ENCODE assay signal across 8 cellular contexts in genomic region chr3:196207833-196208607, GRCh38. TPM values are rescaled to one million over a fixed set of nuclear protein-coding genes. Genes with fewer than 3 reads are reported as not detected.
A peak's percentile ranks its signal among the peaks of the same experiment; 100 is the strongest.
DNase-seq lines count a peak whose midpoint lies in the region; ATAC-seq and TF ChIP-seq lines count a peak whose summit lies in the region.

No MANE protein-coding gene starts in this region.

- H3K9me3 ChIP-seq in DND-41 (ENCODE audit: insufficient read depth, low read length, severe bottlenecking) (no peaks in the 10 kb centered on the region), gastrocnemius medialis (no peaks in the 10 kb centered on the region)

- H3K9me3 Mint-ChIP-seq in glutamatergic neuron (ENCODE audit: unreplicated experiment), result peaks cover 5% of the 10 kb centered on the region

- no peak overlapping the region for H2AFZ ChIP-seq in DND-41 (ENCODE audit: low read depth, low read length)

- TF ChIP-seq CTCF in DND-41 (IDR thresholded peaks at IDR 0.05; ENCODE audit: borderline replicate concordance, extremely low read depth, low read length, poor library complexity, severe bottlenecking), result no peak
- TF ChIP-seq CTCF in glutamatergic neuron (IDR thresholded peaks at IDR 0.05; ENCODE audit: partially characterized antibody, unreplicated experiment), result no peak
- TF ChIP-seq CTCF in gastrocnemius medialis (IDR thresholded peaks at IDR 0.05 in 4 of 5, conservative IDR thresholded peaks at IDR 0.05 in 1 of 5), result no peak

- H3K27me3 ChIP-seq in DND-41 (ENCODE audit: insufficient read depth, low read length, poor library complexity) (no peaks in the 10 kb centered on the region), gastrocnemius medialis (peaks cover 5 to 17% (median 14%) of the 10 kb centered on the region in 3 donors)

- peaks cover 13% of the 10 kb centered on the region for H3K27me3 Mint-ChIP-seq in glutamatergic neuron (ENCODE audit: unreplicated experiment)

- no peak for TF ChIP-seq POLR2A in gastrocnemius medialis (IDR thresholded peaks at IDR 0.05)

- H3K36me3 ChIP-seq in DND-41 (ENCODE audit: insufficient read depth, low read length) (no peaks in the 10 kb centered on the region), gastrocnemius medialis (no peaks in the 10 kb centered on the region)

- ATAC-seq in DND-41 (ENCODE audit: insufficient read depth, low read depth), result 0 out of 3 replicates have a peak, but pooled peaks have one; percentile 42
- peak in 1 of 2 donors; percentile 40 for ATAC-seq in gastrocnemius medialis
- no peak for ATAC-seq in GM21423 (IDR thresholded peaks at IDR 0.05; ENCODE audit: unreplicated experiment)
- ATAC-seq in HG03196 (IDR thresholded peaks at IDR 0.05; ENCODE audit: unreplicated experiment), result no peak

- H3K27ac ChIP-seq in DND-41 (ENCODE audit: low read length), result no peak overlapping the region
- no peak overlapping the region for H3K27ac ChIP-seq in gastrocnemius medialis

- DNase-seq in DND-41, result peak; percentile 34
- DNase-seq in NCI-H774 (lab: John Stamatoyannopoulos, UW), result peak; percentile 88
- peak; percentile 31 for DNase-seq in activated T-helper 1 cell treated with Interleukin-2 at 50 U/mL for 16 hours (ENCODE audit: low read depth)
- DNase-seq in glutamatergic neuron, result peak; percentile 80
- peak in 1 of 2 donors; percentile 39 for DNase-seq in gastrocnemius medialis
- DNase-seq in SIG-M5 treated with dmso at 0.1 percent for 504 hours (lab: John Stamatoyannopoulos, UW; ENCODE audit: unreplicated experiment), result no peak

- H3K9ac ChIP-seq in DND-41 (ENCODE audit: low read depth, low read length), result no peak overlapping the region

- no peak overlapping the region for H3K4me3 ChIP-seq in DND-41 (ENCODE audit: low read depth in 1 of 2, low read length in 2 of 2)
- H3K4me3 ChIP-seq in gastrocnemius medialis, result peak overlapping the region; percentile 9 to 58 (median 38)

- no peaks in the 10 kb centered on the region for H3K4me1 ChIP-seq in DND-41 (ENCODE audit: insufficient read depth, low read length)
- H3K4me1 ChIP-seq in gastrocnemius medialis, result no peaks in the 10 kb centered on the region

- H3K36me3 Mint-ChIP-seq in glutamatergic neuron (ENCODE audit: unreplicated experiment), result peaks cover 4% of the 10 kb centered on the region

- H3K4me2 ChIP-seq in DND-41 (ENCODE audit: insufficient read depth, low read length), result no peak overlapping the region

- no peaks in the 10 kb centered on the region for H4K20me1 ChIP-seq in DND-41 (ENCODE audit: insufficient read depth, low read length)

- in situ Hi-C loops in gastrocnemius medialis (cut with MboI; ENCODE audit: low sequenced_read_pairs in 4 of 4), result no loop called here

- no peaks in the 10 kb centered on the region for H3K4me1 Mint-ChIP-seq in glutamatergic neuron (ENCODE audit: low read depth, unreplicated experiment)

- H3K27ac Mint-ChIP-seq in glutamatergic neuron (ENCODE audit: unreplicated experiment), result no peak overlapping the region

- peak overlapping the region; percentile 67 for H3K4me3 Mint-ChIP-seq in glutamatergic neuron (ENCODE audit: unreplicated experiment)

- intact Hi-C loops in gastrocnemius medialis (cut with DNase I; ENCODE audit: low total_unique reads), result no loop called here

- no peaks in the 10 kb centered on the region for H3K79me2 ChIP-seq in DND-41 (ENCODE audit: insufficient read depth, low read length)

RNA-seq across cellular contexts. Expression of gene ZDHHC19, which starts 3.2 kb away (rescaled TPM):
- 1.2 TPM for total RNA-seq in glutamatergic neuron (ENCODE audit: unreplicated experiment)
- not detected for total RNA-seq in gastrocnemius medialis

RNA-seq across cellular contexts. Expression of gene SLC51A, which starts 8.3 kb away (rescaled TPM):
- total RNA-seq in glutamatergic neuron (ENCODE audit: unreplicated experiment), result not detected
- total RNA-seq in gastrocnemius medialis, result 1 to 10 TPM in 1 of 4 donors, under 1 TPM in 1, not detected in 2; 0.39 to 1.4 TPM

Comparison
In these comparisons a context has a peak if more than half of its experiments do, and no peak if none do; other contexts are left out.
1. H3K4me3 ChIP-seq: peak in gastrocnemius medialis (4 of 4); none in DND-41 (0 of 2).